ENCODE assay signal across 1 cellular context in genomic region chr1:183636783-183637182, GRCh38.
TF ChIP-seq lines count a peak whose summit lies in the region.

No MANE protein-coding gene starts in this region.

TF ChIP-seq in IMR-90, 13 proteins besides CTCF, POLR2A, EP300 and RAD21:
- no peak for TF ChIP-seq MAZ (IDR thresholded peaks at IDR 0.05; ENCODE audit: borderline replicate concordance, low read depth, low read length)
- TF ChIP-seq RCOR1 (IDR thresholded peaks at IDR 0.05; ENCODE audit: insufficient replicate concordance, low read length) = no peak
